In genomic region chr18:46893360-46893759, GRCh38 we compare ENCODE assay signal across 25 cellular contexts. TPM values are rescaled to one million over a fixed set of nuclear protein-coding genes. Genes with fewer than 3 reads are reported as not detected.
DNase-seq lines count a peak whose midpoint lies in the region; ATAC-seq, FAIRE-seq and TF ChIP-seq lines count a peak whose summit lies in the region.
"Had no signal": no experiment of that assay in that cellular context is flagged by ENCODE, and none has a peak within 500 bp of the region (broad histone marks: within the 10 kb centered on the region; RNA-seq: fewer than 3 reads in every experiment).

No MANE protein-coding gene starts in this region.

- CTCF ChIA-PET in HepG2 (lab: Yijun Ruan, JAX; ENCODE audit: low intra/inter-chr PET ratio, low total read pairs) = no interaction called here
- CTCF ChIA-PET in activated CD8-positive, alpha-beta T cell treated with anti-CD3 and anti-CD28 coated beads, Interleukin-2, amount 10 ng/mL, durations not matched to agents 7 days and 5 days (lab: Charles Lee) = no interaction called here

- H3K4me1 Mint-ChIP-seq in activated CD8-positive, alpha-beta T cell treated with anti-CD3 and anti-CD28 coated beads, Interleukin-2, amount 10 ng/mL, durations not matched to agents 7 days and 5 days (ENCODE audit: low read depth) = peaks cover 20% of the 10 kb centered on the region

- H3K9me3 Mint-ChIP-seq in activated CD8-positive, alpha-beta T cell treated with anti-CD3 and anti-CD28 coated beads, Interleukin-2, amount 10 ng/mL, durations not matched to agents 7 days and 5 days (ENCODE audit: insufficient read depth) = peaks cover 9% of the 10 kb centered on the region

- no peak for TF ChIP-seq POLR2A in HepG2 (IDR thresholded peaks at IDR 0.05; ENCODE audit: insufficient read depth in 1 of 2, low read depth in 2 of 2, low read length in 2 of 2)
- no peak for TF ChIP-seq POLR2A in right lobe of liver (IDR thresholded peaks at IDR 0.05)

- no peak overlapping the region for H3K9ac ChIP-seq in HepG2 (ENCODE audit: insufficient read depth, low read depth, low read length)
- no peak overlapping the region for H3K9ac ChIP-seq in KMS-11
- H3K9ac ChIP-seq: BLaER1 treated with 17β-estradiol and CSF1 and Interleukin-3, amounts not matched to agents 10 nM and 100 nM had no signal

- TF ChIP-seq RAD21 in HepG2 (CRISPR knock-in tag; IDR thresholded peaks at IDR 0.05) = no peak

- peaks cover 33% of the 10 kb centered on the region for H3K36me3 Mint-ChIP-seq in activated CD8-positive, alpha-beta T cell treated with anti-CD3 and anti-CD28 coated beads, Interleukin-2, amount 10 ng/mL, durations not matched to agents 7 days and 5 days (ENCODE audit: low read depth)

- in situ Hi-C loops in HepG2 (cut with HindIII; ENCODE audit: extremely low pct_ligation_motif_present, low pct_unique_long_range_greater_than_20kb) = no loop called here

- H3K4me3 Mint-ChIP-seq in activated CD8-positive, alpha-beta T cell treated with anti-CD3 and anti-CD28 coated beads, Interleukin-2, amount 10 ng/mL, durations not matched to agents 7 days and 5 days = no peak overlapping the region

- H3K27me3 ChIP-seq in HepG2 (ENCODE audit: control insufficient read depth in 1 of 2, insufficient read depth in 2 of 2, low read length in 2 of 2) (no peaks in the 10 kb centered on the region), right lobe of liver (no peaks in the 10 kb centered on the region), KMS-11 (ENCODE audit: insufficient read depth, low read depth) (no peaks in the 10 kb centered on the region)
- H3K27me3 ChIP-seq: BLaER1 treated with 17β-estradiol and CSF1 and Interleukin-3, amounts not matched to agents 10 nM and 100 nM; SJCRH30 had no signal

- POLR2A ChIA-PET in HepG2 (lab: Yijun Ruan, JAX) = no interaction called here
- POLR2A ChIA-PET in activated CD8-positive, alpha-beta T cell treated with anti-CD3 and anti-CD28 coated beads, Interleukin-2, amount 10 ng/mL, durations not matched to agents 7 days and 5 days (lab: Charles Lee) = no interaction called here

- peak; percentile 21 for FAIRE-seq in HepG2 (lab: Jason Lieb, UNC)
- FAIRE-seq: GM12892, H54 had no signal

- WGBS in HepG2 (ENCODE audit: low lambda C conversion rate) = 100% methylated on average over 1 of the region's 1 CpG
- 82% methylated on average over 1 of the region's 1 CpG for WGBS in right lobe of liver (ENCODE audit: insufficient coverage, low coverage, low lambda C conversion rate, missing lambda C conversion rate)

- peaks cover 13% of the 10 kb centered on the region for H3K4me1 ChIP-seq in HepG2 (ENCODE audit: insufficient read depth, low read length)
- no peaks in the 10 kb centered on the region for H3K4me1 ChIP-seq in right lobe of liver
- H3K4me1 ChIP-seq in KMS-11 (ENCODE audit: low read depth, poor library complexity, severe bottlenecking) = peaks cover 39% of the 10 kb centered on the region
- H3K4me1 ChIP-seq: SJCRH30 had no signal

- DNase-seq in HepG2 (ENCODE audit: low spot score) (peak; percentile 47), right lobe of liver (no peak), NCI-H345 treated with DMSO at 0.1 percent for 48 hours (lab: John Stamatoyannopoulos, UW; ENCODE audit: unreplicated experiment) (no peak), RKO (ENCODE audit: low spot score) (no peak)
- DNase-seq in activated CD8-positive, alpha-beta T cell treated with anti-CD3 and anti-CD28 coated beads, Interleukin-2, amount 10 ng/mL, durations not matched to agents 7 days and 5 days = no peak
- DNase-seq: CD4-positive, alpha-beta memory T cell; COR-L47; DMS 273 treated with DMSO at 0.1 percent for 48 hours; DMS79; EL; GDM1; MM.1S; NCI-H1694; NCI-H2029 treated with DMSO at 0.1 percent for 48 hours; NCI-H510A; NCI-H748 treated with DMSO at 0.1 percent for 48 hours; PC-3; SJCRH30 had no signal

- TF ChIP-seq EP300 in HepG2 (IDR thresholded peaks at IDR 0.05; ENCODE audit: low read depth in 2 of 2, low read length in 2 of 2) (no peak), HepG2 (CRISPR knock-in tag; IDR thresholded peaks at IDR 0.05; ENCODE audit: borderline replicate concordance) (no peak)

- no peak overlapping the region for H3K27ac Mint-ChIP-seq in activated CD8-positive, alpha-beta T cell treated with anti-CD3 and anti-CD28 coated beads, Interleukin-2, amount 10 ng/mL, durations not matched to agents 7 days and 5 days

- H3K27ac ChIP-seq in HepG2 (ENCODE audit: extremely low read length, insufficient read depth, low read length) (no peak overlapping the region), right lobe of liver (no peak overlapping the region), KMS-11 (0 out of 2 replicates have a peak overlapping the region, but pooled peaks have one; percentile 4), VCaP (peak overlapping the region; percentile 26; the same call in 1 of the 2 replicates)
- H3K27ac ChIP-seq: BLaER1 treated with 17β-estradiol and CSF1 and Interleukin-3, amounts not matched to agents 10 nM and 100 nM; SJCRH30 had no signal

- intact Hi-C loops in HepG2 (cut with micrococcal nuclease; ENCODE audit: unreplicated experiment) = no loop called here
- intact Hi-C loops in right lobe of liver (cut with DNase I) = no loop called here

- H3K36me3 ChIP-seq in HepG2 (replicated peaks in 1 of 2; ENCODE audit: control insufficient read depth in 1 of 2, insufficient read depth in 2 of 2, low read length in 2 of 2) (peaks cover 8 to 25% of the 10 kb centered on the region in 2 experiments; a peak in 3 of 5 replicates), right lobe of liver (peaks cover 0 to 6% (median 0%) of the 10 kb centered on the region in 4 donors), KMS-11 (ENCODE audit: insufficient read depth) (no peaks in the 10 kb centered on the region)

- TF ChIP-seq CTCF in HepG2 (CRISPR knock-in tag; IDR thresholded peaks at IDR 0.05) (no peak), right lobe of liver (IDR thresholded peaks at IDR 0.05) (no peak), KMS-11 (conservative IDR thresholded peaks at IDR 0.05; ENCODE audit: low read depth, low read length) (no peak), VCaP (conservative IDR thresholded peaks at IDR 0.05) (no peak)

- BruUV-seq in HepG2 (replicated peaks; lab: Mats Ljungman, UMichigan) = no TSS peak

- H3K4me2 ChIP-seq in HepG2 (ENCODE audit: low read depth, low read length) (no peak overlapping the region), KMS-11 (peak overlapping the region; percentile 34)

- 0 out of 2 replicates have a peak, but pooled peaks cover 3% of the 10 kb centered on the region for H4K20me1 ChIP-seq in HepG2 (ENCODE audit: insufficient read depth, low read length)
- H4K20me1 ChIP-seq in KMS-11 (ENCODE audit: insufficient read depth) = peaks cover 24% of the 10 kb centered on the region; the same call in 1 of the 2 replicates

- H3K79me2 ChIP-seq in HepG2 (ENCODE audit: insufficient read depth, low read length) (peaks cover 31% of the 10 kb centered on the region), KMS-11 (ENCODE audit: insufficient read depth, low read depth) (peaks cover 77% of the 10 kb centered on the region)

- H3K9me3 ChIP-seq in HepG2 (ENCODE audit: low read length) (peaks cover 22% of the 10 kb centered on the region), right lobe of liver (peaks cover 0 to 4% (median 2%) of the 10 kb centered on the region in 4 donors)
- H3K9me3 ChIP-seq: SJCRH30 had no signal

- H3K4me3 ChIP-seq in HepG2 (replicated peaks in 1 of 3; ENCODE audit: insufficient read depth in 1 of 3, low read depth in 2 of 3, low read length in 3 of 3) (no peak overlapping the region), right lobe of liver (no peak overlapping the region), KMS-11 (IDR thresholded peaks at IDR 0.05; ENCODE audit: insufficient read depth, low read depth, low read length) (no peak overlapping the region)
- H3K4me3 ChIP-seq: BLaER1 treated with 17β-estradiol and CSF1 and Interleukin-3, amounts not matched to agents 10 nM and 100 nM; SJCRH30 had no signal

- no peak overlapping the region for H2AFZ ChIP-seq in HepG2 (ENCODE audit: low read length)
- no peak overlapping the region for H2AFZ ChIP-seq in KMS-11 (ENCODE audit: low read depth)

- H3K27me3 Mint-ChIP-seq in activated CD8-positive, alpha-beta T cell treated with anti-CD3 and anti-CD28 coated beads, Interleukin-2, amount 10 ng/mL, durations not matched to agents 7 days and 5 days (ENCODE audit: low read depth) = no peaks in the 10 kb centered on the region
- H3K27me3 Mint-ChIP-seq: CD4-positive, alpha-beta memory T cell had no signal

- ATAC-seq in HepG2 (no peak), right lobe of liver (no peak)
- ATAC-seq in activated CD8-positive, alpha-beta T cell treated with anti-CD3 and anti-CD28 coated beads, Interleukin-2, amount 10 ng/mL, durations not matched to agents 7 days and 5 days = no peak
- ATAC-seq: PC-3, Right ventricle myocardium inferior, SK-N-SH treated with all-trans-retinoic acid at 6 μM for 48 hours had no signal

RNA-seq across cellular contexts. Expression of gene PIAS2, which starts 23.9 kb away (rescaled TPM):
- 12.1 and 12.2 TPM in 2 replicates for total RNA-seq in HepG2 (2016; rRNA removed; fragmentation: Illumina TruSeq; extraction: Trizol)
- 21.1 and 21.8 TPM in 2 replicates for total RNA-seq in HepG2 (2016; cell fraction: cytosol; rRNA removed; fragmentation: Illumina TruSeq; extraction: Trizol; ENCODE audit: low read depth)
- total RNA-seq in HepG2 (2016; cell fraction: insoluble cytoplasmic fraction; rRNA removed; fragmentation: Illumina TruSeq; extraction: Trizol) = 10.0 and 12.5 TPM in 2 replicates
- 15.9 and 20.3 TPM in 2 replicates for total RNA-seq in HepG2 (2016; cell fraction: membrane; rRNA removed; fragmentation: Illumina TruSeq; extraction: Trizol)
- 23.1 and 23.2 TPM in 2 replicates for total RNA-seq in HepG2 (2016; cell fraction: nucleus; rRNA removed; fragmentation: Illumina TruSeq; extraction: Trizol)
- 9.7 and 12.7 TPM in 2 replicates for polyA plus RNA-seq in HepG2 (2011; rRNA removed)
- polyA plus RNA-seq in HepG2 (2011; cell fraction: cytosol; rRNA removed) = 6.0 and 6.5 TPM in 2 replicates
- polyA plus RNA-seq in HepG2 (2011; cell fraction: nucleus; rRNA removed) = 19.3 and 20.3 TPM in 2 replicates
- 6.3 and 11.8 TPM in 2 replicates for polyA plus RNA-seq in HepG2 (2012)
- polyA plus RNA-seq in HepG2 (2016; cell fraction: cytosol; fragmentation: Illumina TruSeq; extraction: Trizol; ENCODE audit: low read depth) = 4.7 and 5.8 TPM in 2 replicates
- 9.0 and 11.6 TPM in 2 replicates for polyA plus RNA-seq in HepG2 (2016; cell fraction: insoluble cytoplasmic fraction; fragmentation: Illumina TruSeq; extraction: Trizol; ENCODE audit: low read depth)
- 9.3 and 11.1 TPM in 2 replicates for polyA plus RNA-seq in HepG2 (2016; cell fraction: membrane; fragmentation: Illumina TruSeq; extraction: Trizol; ENCODE audit: low read depth)
- polyA plus RNA-seq in HepG2 (2016; cell fraction: nucleus; fragmentation: Illumina TruSeq; extraction: Trizol; ENCODE audit: insufficient read depth, low read depth) = 10.0 and 12.3 TPM in 2 replicates
- polyA minus RNA-seq in HepG2 (2011; rRNA and poly(A)+ RNA removed; ENCODE audit: low replicate concordance) = 19.2 and 24.1 TPM in 2 replicates
- 6.9 and 7.9 TPM in 2 replicates for polyA minus RNA-seq in HepG2 (2011; cell fraction: cytosol; rRNA and poly(A)+ RNA removed)
- polyA minus RNA-seq in HepG2 (2011; cell fraction: nucleus; rRNA and poly(A)+ RNA removed) = 106 and 144 TPM in 2 replicates
- 10 to 100 TPM in 5 of 6 experiments, 1 to 10 TPM in 1; 8.3 to 21.8 (median 13.3) TPM for total RNA-seq in right lobe of liver
- total RNA-seq in activated CD8-positive, alpha-beta T cell treated with anti-CD3 and anti-CD28 coated beads, Interleukin-2, amount 10 ng/mL, durations not matched to agents 7 days and 5 days = 10 to 100 TPM; 25.7 to 26.0 TPM

RNA-seq across cellular contexts. Expression of gene KATNAL2, which starts 24.0 kb away (rescaled TPM):
- total RNA-seq in HepG2 (2016; rRNA removed; fragmentation: Illumina TruSeq; extraction: Trizol) = not detected in 2 replicates
- not detected in 2 replicates for total RNA-seq in HepG2 (2016; cell fraction: cytosol; rRNA removed; fragmentation: Illumina TruSeq; extraction: Trizol; ENCODE audit: low read depth)
- total RNA-seq in HepG2 (2016; cell fraction: insoluble cytoplasmic fraction; rRNA removed; fragmentation: Illumina TruSeq; extraction: Trizol) = not detected in 2 replicates
- 0.17 TPM in 1 of 2 replicates, not detected in the other for total RNA-seq in HepG2 (2016; cell fraction: membrane; rRNA removed; fragmentation: Illumina TruSeq; extraction: Trizol)
- not detected in 2 replicates for total RNA-seq in HepG2 (2016; cell fraction: nucleus; rRNA removed; fragmentation: Illumina TruSeq; extraction: Trizol)
- polyA plus RNA-seq in HepG2 (2011; rRNA removed) = not detected in 2 replicates
- not detected in 2 replicates for polyA plus RNA-seq in HepG2 (2011; cell fraction: cytosol; rRNA removed)
- polyA plus RNA-seq in HepG2 (2011; cell fraction: nucleus; rRNA removed) = not detected in 2 replicates
- 0.53 and 0.59 TPM in 2 replicates for polyA plus RNA-seq in HepG2 (2012)
- not detected in 2 replicates for polyA plus RNA-seq in HepG2 (2016; cell fraction: cytosol; fragmentation: Illumina TruSeq; extraction: Trizol; ENCODE audit: low read depth)
- not detected in 2 replicates for polyA plus RNA-seq in HepG2 (2016; cell fraction: insoluble cytoplasmic fraction; fragmentation: Illumina TruSeq; extraction: Trizol; ENCODE audit: low read depth)
- polyA plus RNA-seq in HepG2 (2016; cell fraction: membrane; fragmentation: Illumina TruSeq; extraction: Trizol; ENCODE audit: low read depth) = 0.11 TPM in 1 of 2 replicates, not detected in the other
- not detected in 2 replicates for polyA plus RNA-seq in HepG2 (2016; cell fraction: nucleus; fragmentation: Illumina TruSeq; extraction: Trizol; ENCODE audit: insufficient read depth, low read depth)
- 2.1 TPM in 1 of 2 replicates, not detected in the other for polyA minus RNA-seq in HepG2 (2011; rRNA and poly(A)+ RNA removed; ENCODE audit: low replicate concordance)
- polyA minus RNA-seq in HepG2 (2011; cell fraction: cytosol; rRNA and poly(A)+ RNA removed) = not detected in 2 replicates
- not detected in 2 replicates for polyA minus RNA-seq in HepG2 (2011; cell fraction: nucleus; rRNA and poly(A)+ RNA removed)
- total RNA-seq in right lobe of liver = 1 to 10 TPM; 1.2 to 5.1 (median 2.7) TPM
- total RNA-seq in activated CD8-positive, alpha-beta T cell treated with anti-CD3 and anti-CD28 coated beads, Interleukin-2, amount 10 ng/mL, durations not matched to agents 7 days and 5 days = under 1 TPM; 0.34 to 0.76 TPM
- polyA plus RNA-seq: CD4-positive, alpha-beta memory T cell had no signal

Comparison
In these comparisons a context has a peak if more than half of its experiments do, and no peak if none do; other contexts are left out.
1. H3K27ac ChIP-seq: peak in KMS-11 (single experiment) and VCaP (single experiment); none in HepG2 (single experiment) and right lobe of liver (0 of 3).